ENCODE assay signal across 2 cellular contexts in genomic region chr6:69790629-69791028, GRCh38.
A peak's percentile ranks its signal among the peaks of the same experiment; 100 is the strongest.
TF ChIP-seq lines count a peak whose summit lies in the region.

No MANE protein-coding gene starts in this region.

TF ChIP-seq in liver, 16 proteins besides CTCF, POLR2A, EP300 and RAD21 (continued from another document):
- TF ChIP-seq ZBTB33 (IDR thresholded peaks at IDR 0.05), result no peak
- no peak for TF ChIP-seq EGR1 (IDR thresholded peaks at IDR 0.05; ENCODE audit: low read depth in 2 of 2)
- TF ChIP-seq, protein P1, sequence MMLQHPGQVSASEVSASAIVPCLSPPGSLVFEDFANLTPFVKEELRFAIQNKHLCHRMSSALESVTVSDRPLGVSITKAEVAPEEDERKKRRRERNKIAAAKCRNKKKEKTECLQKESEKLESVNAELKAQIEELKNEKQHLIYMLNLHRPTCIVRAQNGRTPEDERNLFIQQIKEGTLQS (IDR thresholded peaks at IDR 0.05), result no peak
- no peak for TF ChIP-seq HNF4G (IDR thresholded peaks at IDR 0.05)
- no peak for TF ChIP-seq TAF1 (conservative IDR thresholded peaks at IDR 0.05)
- TF ChIP-seq RXRA (IDR thresholded peaks at IDR 0.05), result peak in 1 of 2 donors; percentile 14
- no peak for TF ChIP-seq YY1 (IDR thresholded peaks at IDR 0.05)
- no peak for TF ChIP-seq GABPA (IDR thresholded peaks at IDR 0.05 in 1 of 2, conservative IDR thresholded peaks at IDR 0.05 in 1 of 2)
- peak in 1 of 2 donors; percentile 25 for TF ChIP-seq HNF4A (conservative IDR thresholded peaks at IDR 0.05)

TF ChIP-seq in HepG2, 621 proteins besides CTCF, POLR2A, EP300 and RAD21 (continued from another document):
- TF ChIP-seq HDAC2 (CRISPR knock-in tag; IDR thresholded peaks at IDR 0.05) (no peak), MAZ (IDR thresholded peaks at IDR 0.05; ENCODE audit: borderline replicate concordance, low read depth, low read length) (no peak), MAZ (CRISPR knock-in tag; IDR thresholded peaks at IDR 0.05; ENCODE audit: low read depth) (no peak), ZNF501 (CRISPR knock-in tag; IDR thresholded peaks at IDR 0.05) (no peak), ZNF550 (CRISPR knock-in tag; IDR thresholded peaks at IDR 0.05; ENCODE audit: borderline replicate concordance) (no peak), HNRNPH1 (optimal IDR thresholded peaks at IDR 0.05; ENCODE audit: low read depth, low read length) (no peak), ZNF776 (CRISPR knock-in tag; IDR thresholded peaks at IDR 0.05) (no peak), ZNF766 (CRISPR knock-in tag; IDR thresholded peaks at IDR 0.05; ENCODE audit: borderline replicate concordance) (no peak), SETDB1 (CRISPR knock-in tag; IDR thresholded peaks at IDR 0.05; ENCODE audit: borderline replicate concordance) (no peak), ZNF318 (CRISPR knock-in tag; IDR thresholded peaks at IDR 0.05) (no peak), ZSCAN30 (CRISPR knock-in tag; IDR thresholded peaks at IDR 0.05) (no peak), ZHX2 (IDR thresholded peaks at IDR 0.05; ENCODE audit: low read depth) (no peak), ZHX2 (CRISPR knock-in tag; IDR thresholded peaks at IDR 0.05; ENCODE audit: borderline replicate concordance) (no peak), ZNF589 (CRISPR knock-in tag; conservative IDR thresholded peaks at IDR 0.05) (no peak), RFX5 (IDR thresholded peaks at IDR 0.05; ENCODE audit: low read depth, low read length) (no peak), SALL1 (CRISPR knock-in tag; IDR thresholded peaks at IDR 0.05) (no peak)
- TF ChIP-seq, protein P2, sequence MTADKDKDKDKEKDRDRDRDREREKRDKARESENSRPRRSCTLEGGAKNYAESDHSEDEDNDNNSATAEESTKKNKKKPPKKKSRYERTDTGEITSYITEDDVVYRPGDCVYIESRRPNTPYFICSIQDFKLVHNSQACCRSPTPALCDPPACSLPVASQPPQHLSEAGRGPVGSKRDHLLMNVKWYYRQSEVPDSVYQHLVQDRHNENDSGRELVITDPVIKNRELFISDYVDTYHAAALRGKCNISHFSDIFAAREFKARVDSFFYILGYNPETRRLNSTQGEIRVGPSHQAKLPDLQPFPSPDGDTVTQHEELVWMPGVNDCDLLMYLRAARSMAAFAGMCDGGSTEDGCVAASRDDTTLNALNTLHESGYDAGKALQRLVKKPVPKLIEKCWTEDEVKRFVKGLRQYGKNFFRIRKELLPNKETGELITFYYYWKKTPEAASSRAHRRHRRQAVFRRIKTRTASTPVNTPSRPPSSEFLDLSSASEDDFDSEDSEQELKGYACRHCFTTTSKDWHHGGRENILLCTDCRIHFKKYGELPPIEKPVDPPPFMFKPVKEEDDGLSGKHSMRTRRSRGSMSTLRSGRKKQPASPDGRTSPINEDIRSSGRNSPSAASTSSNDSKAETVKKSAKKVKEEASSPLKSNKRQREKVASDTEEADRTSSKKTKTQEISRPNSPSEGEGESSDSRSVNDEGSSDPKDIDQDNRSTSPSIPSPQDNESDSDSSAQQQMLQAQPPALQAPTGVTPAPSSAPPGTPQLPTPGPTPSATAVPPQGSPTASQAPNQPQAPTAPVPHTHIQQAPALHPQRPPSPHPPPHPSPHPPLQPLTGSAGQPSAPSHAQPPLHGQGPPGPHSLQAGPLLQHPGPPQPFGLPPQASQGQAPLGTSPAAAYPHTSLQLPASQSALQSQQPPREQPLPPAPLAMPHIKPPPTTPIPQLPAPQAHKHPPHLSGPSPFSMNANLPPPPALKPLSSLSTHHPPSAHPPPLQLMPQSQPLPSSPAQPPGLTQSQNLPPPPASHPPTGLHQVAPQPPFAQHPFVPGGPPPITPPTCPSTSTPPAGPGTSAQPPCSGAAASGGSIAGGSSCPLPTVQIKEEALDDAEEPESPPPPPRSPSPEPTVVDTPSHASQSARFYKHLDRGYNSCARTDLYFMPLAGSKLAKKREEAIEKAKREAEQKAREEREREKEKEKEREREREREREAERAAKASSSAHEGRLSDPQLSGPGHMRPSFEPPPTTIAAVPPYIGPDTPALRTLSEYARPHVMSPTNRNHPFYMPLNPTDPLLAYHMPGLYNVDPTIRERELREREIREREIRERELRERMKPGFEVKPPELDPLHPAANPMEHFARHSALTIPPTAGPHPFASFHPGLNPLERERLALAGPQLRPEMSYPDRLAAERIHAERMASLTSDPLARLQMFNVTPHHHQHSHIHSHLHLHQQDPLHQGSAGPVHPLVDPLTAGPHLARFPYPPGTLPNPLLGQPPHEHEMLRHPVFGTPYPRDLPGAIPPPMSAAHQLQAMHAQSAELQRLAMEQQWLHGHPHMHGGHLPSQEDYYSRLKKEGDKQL (CRISPR knock-in tag; IDR thresholded peaks at IDR 0.05; ENCODE audit: low read depth), result no peak
